ENCODE assay signal across 8 cellular contexts in genomic region chr5:71586941-71587708, GRCh38. TPM values are rescaled to one million over a fixed set of nuclear protein-coding genes. Genes with fewer than 3 reads are reported as not detected.
DNase-seq lines count a peak whose midpoint lies in the region; ATAC-seq and TF ChIP-seq lines count a peak whose summit lies in the region.

TSS of gene MCCC2 (plus strand) at chr5:71587340. CDS start at chr5:71587426, 86 bp downstream.

- H3K9me3 ChIP-seq in esophagus (ENCODE audit: control insufficient read depth in 2 of 2, insufficient read depth in 1 of 2, low read depth in 1 of 2, low read length in 1 of 2) (no peaks in the 10 kb centered on the region), mucosa of stomach (ENCODE audit: control insufficient read depth, low read length) (no peaks in the 10 kb centered on the region)

- H3K27me3 ChIP-seq in esophagus (ENCODE audit: control insufficient read depth in 1 of 2, insufficient read depth in 2 of 2, low read length in 2 of 2) (no peaks in the 10 kb centered on the region), mucosa of stomach (ENCODE audit: control insufficient read depth, insufficient read depth, low read length) (no peaks in the 10 kb centered on the region)

- peaks cover 40% of the 10 kb centered on the region for H3K4me1 Mint-ChIP-seq in activated T-cell treated with anti-CD3 and anti-CD28 coated beads, Interleukin-2, amount 50 U/mL, for 4 hours (ENCODE audit: low read depth)

- H3K36me3 Mint-ChIP-seq in activated T-cell treated with anti-CD3 and anti-CD28 coated beads, Interleukin-2, amount 50 U/mL, for 4 hours (ENCODE audit: insufficient read depth), result peaks cover 7% of the 10 kb centered on the region

- ATAC-seq in GM21723 (IDR thresholded peaks at IDR 0.05; ENCODE audit: unreplicated experiment), result peak; percentile 99
- ATAC-seq in activated T-cell treated with anti-CD3 and anti-CD28 coated beads, Interleukin-2, amount 50 U/mL, for 4 hours, result peak; percentile 99

- H3K27me3 Mint-ChIP-seq in activated T-cell treated with anti-CD3 and anti-CD28 coated beads, Interleukin-2, amount 50 U/mL, for 4 hours (ENCODE audit: low read depth), result no peaks in the 10 kb centered on the region

- H3K4me3 Mint-ChIP-seq in activated T-cell treated with anti-CD3 and anti-CD28 coated beads, Interleukin-2, amount 50 U/mL, for 4 hours, result peak within 1 kb of the TSS; percentile 91

- H3K4me3 ChIP-seq in esophagus (ENCODE audit: low read depth in 1 of 2, low read length in 2 of 2) (peak within 1 kb of the TSS; percentile 64 to 76), mucosa of stomach (ENCODE audit: low read length) (peak within 1 kb of the TSS; percentile 59)

- H3K4me1 ChIP-seq in esophagus (ENCODE audit: control insufficient read depth in 2 of 2, insufficient read depth in 2 of 2, low read length in 1 of 2) (peaks cover 0 to 3% of the 10 kb centered on the region in 2 donors), mucosa of stomach (ENCODE audit: control insufficient read depth, insufficient read depth, low read length) (peaks cover 13% of the 10 kb centered on the region)

- H3K9me3 Mint-ChIP-seq in activated T-cell treated with anti-CD3 and anti-CD28 coated beads, Interleukin-2, amount 50 U/mL, for 4 hours, result no peaks in the 10 kb centered on the region

- peak within 1 kb of the TSS; percentile 84 for H3K27ac ChIP-seq in esophagus (ENCODE audit: low read depth in 2 of 2, low read length in 1 of 2)

- peak within 1 kb of the TSS; percentile 68 for H3K9ac ChIP-seq in mucosa of stomach (ENCODE audit: low read length)

- WGBS in esophagus, 2 donors, result 0 to 1% methylated on average over 56 of the region's 56 CpGs

- peak; percentile 94 for DNase-seq in DMS53 treated with DMSO at 0.1 percent for 48 hours (lab: John Stamatoyannopoulos, UW; ENCODE audit: unreplicated experiment)
- peak; percentile 95 for DNase-seq in KBM-7
- peak; percentile 94 for DNase-seq in activated T-cell treated with anti-CD3 and anti-CD28 coated beads, Interleukin-2, amount 50 U/mL, for 4 hours
- DNase-seq in stimulated activated CD8-positive, alpha-beta memory T cell treated with anti-CD3 and anti-CD28 coated beads, Interleukin-4, amount 100 ng/mL, for 48 hours, result peak; percentile 98

- in situ Hi-C loops in KBM-7 (cut with MboI; ENCODE audit: low pct_unique_long_range_greater_than_20kb, low sequenced_read_pairs), result no loop called here

- H3K36me3 ChIP-seq in esophagus (ENCODE audit: control insufficient read depth in 2 of 2, insufficient read depth in 2 of 2, low read length in 1 of 2), result peaks cover 0 to 2% of the 10 kb centered on the region in 2 donors
- H3K36me3 ChIP-seq in mucosa of stomach (ENCODE audit: control insufficient read depth, insufficient read depth, low read length), result no peaks in the 10 kb centered on the region

TF ChIP-seq in PFSK-1, 5 proteins besides CTCF, POLR2A, EP300 and RAD21:
- 0 out of 4 replicates have a peak, but pooled peaks of 1 of the 2 experiments have one; percentile 6 for TF ChIP-seq REST (IDR thresholded peaks at IDR 0.05; ENCODE audit: insufficient read depth in 1 of 2, low read depth in 2 of 2, low read length in 2 of 2)
- peak; percentile 21; the same call in 1 of the 2 replicates for TF ChIP-seq SIN3A (IDR thresholded peaks at IDR 0.05; ENCODE audit: borderline replicate concordance, insufficient read depth, low read length)
- peak; percentile 86 for TF ChIP-seq POLR2AphosphoS5 (IDR thresholded peaks at IDR 0.05; ENCODE audit: low read depth, low read length)
- TF ChIP-seq FOXP2 (optimal IDR thresholded peaks at IDR 0.05; ENCODE audit: borderline replicate concordance, extremely low read depth, extremely low read length, insufficient read depth), result peak; percentile 32
- peak; percentile 82; the same call in 1 of the 2 replicates for TF ChIP-seq TAF1 (IDR thresholded peaks at IDR 0.05; ENCODE audit: borderline replicate concordance, insufficient read depth, low read length)
TF ChIP-seq in PFSK-1: peak in this region for 5.

RNA-seq across cellular contexts. Expression of gene MCCC2, which starts in this region (rescaled TPM):
- polyA plus RNA-seq in PFSK-1 (2012; ENCODE audit: insufficient read length, low read depth), result 15.8 TPM
- 10 to 100 TPM; 44.7 to 50.1 (median 48.3) TPM for total RNA-seq in activated T-cell treated with anti-CD3 and anti-CD28 coated beads, Interleukin-2, amount 50 U/mL, for 4 hours
- polyA plus RNA-seq in esophagus, result 10 to 100 TPM; 14.2 to 22.5 TPM

Comparison
In these comparisons a context has a peak if more than half of its experiments do, and no peak if none do; other contexts are left out.
1. Peak in every context shown above with its lines: DNase-seq, ATAC-seq, H3K4me3 ChIP-seq and H3K27ac ChIP-seq.